8 cellular contexts compared by ENCODE assay signal in the genomic region with DNA sequence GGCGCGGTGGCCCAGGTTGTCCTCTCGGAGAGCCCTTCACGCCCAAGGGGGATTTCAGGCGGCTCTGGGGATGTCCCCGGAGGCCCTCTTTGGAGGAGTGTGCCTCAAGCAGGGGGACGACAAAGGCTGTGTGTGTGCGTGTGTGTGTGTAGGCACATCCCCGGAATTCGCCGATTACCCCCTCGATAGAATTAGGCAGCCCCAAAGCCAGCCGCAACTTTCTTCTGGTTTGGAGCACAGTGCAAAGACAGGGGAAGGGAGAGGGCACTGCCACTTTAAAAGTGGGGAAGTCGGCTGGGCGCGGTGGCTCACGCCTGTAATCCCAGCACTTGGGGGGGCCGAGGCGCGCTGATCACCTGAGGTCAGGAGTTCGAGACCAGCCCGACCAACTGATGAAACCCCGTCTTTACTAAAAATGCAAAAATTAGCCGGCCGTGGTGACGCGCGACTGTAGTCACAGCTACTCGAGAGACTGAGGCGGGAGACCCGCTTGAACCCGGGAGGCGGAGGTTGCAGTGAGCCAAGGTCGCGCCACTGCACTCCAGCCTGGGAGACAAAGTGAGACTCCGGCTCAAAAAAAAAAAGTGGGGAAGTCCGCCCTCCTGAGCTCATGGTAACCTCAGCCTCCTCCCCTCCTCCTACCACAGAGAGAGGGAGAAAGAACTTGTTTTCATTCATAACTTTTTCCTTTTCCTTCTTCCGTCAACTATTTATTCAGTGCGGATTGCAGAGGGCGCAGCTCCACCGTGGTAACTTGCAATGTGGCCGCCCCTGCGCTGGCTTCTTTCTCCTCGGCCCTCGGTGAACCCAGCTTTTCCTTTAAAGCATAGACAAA. TPM values are rescaled to one million over a fixed set of nuclear protein-coding genes. Genes with fewer than 3 reads are reported as not detected.
DNase-seq lines count a peak whose midpoint lies in the region; ATAC-seq, FAIRE-seq and TF ChIP-seq lines count a peak whose summit lies in the region.

No MANE protein-coding gene starts in this region.

- CTCF ChIA-PET in A673 (lab: Charles Lee) = interaction anchor here (0.5 to 0.7 kb wide), 2 partner anchors 32 to 276 kb away, joined by 3 to 4 read pairs; no protein-coding TSS in a partner anchor
- CTCF ChIA-PET in PC-3 (lab: Charles Lee) = no interaction called here

- H3K9me2 ChIP-seq in PC-3 (replicated peaks; ENCODE audit: low read length) = no peaks in the 10 kb centered on the region

- H3K36me3 ChIP-seq in A673 (ENCODE audit: insufficient read depth, low read length, poor library complexity, severe bottlenecking) (peaks cover 5% of the 10 kb centered on the region), PC-3 (ENCODE audit: low read depth, low read length) (peaks cover 40% of the 10 kb centered on the region), neural progenitor cell (peaks cover 15% of the 10 kb centered on the region), tibial artery (peaks cover 19 to 29% (median 21%) of the 10 kb centered on the region in 3 donors)

- peaks cover 18% of the 10 kb centered on the region; the same call in 1 of the 2 replicates for H4K20me1 ChIP-seq in PC-3 (ENCODE audit: low read length)
- peaks cover 47% of the 10 kb centered on the region for H4K20me1 ChIP-seq in neural progenitor cell (ENCODE audit: low read depth)

- H3K4me1 Mint-ChIP-seq in neural progenitor cell = peaks cover 36% of the 10 kb centered on the region

- TF ChIP-seq CTCF in A673 (conservative IDR thresholded peaks at IDR 0.05; ENCODE audit: low read depth, low read length) (peak; percentile 46), PC-3 (conservative IDR thresholded peaks at IDR 0.05; ENCODE audit: low read depth, low read length) (peak; percentile 45; the same call in 1 of the 2 replicates), neural progenitor cell (IDR thresholded peaks at IDR 0.05) (peak; percentile 33), tibial artery (IDR thresholded peaks at IDR 0.05) (no peak)

- no peaks in the 10 kb centered on the region for H3K9me3 ChIP-seq in A673 (ENCODE audit: low read depth, low read length, poor library complexity, severe bottlenecking)
- no peaks in the 10 kb centered on the region for H3K9me3 ChIP-seq in PC-3 (ENCODE audit: low read length)
- H3K9me3 ChIP-seq in neural progenitor cell (ENCODE audit: low read depth) = no peaks in the 10 kb centered on the region
- no peaks in the 10 kb centered on the region for H3K9me3 ChIP-seq in tibial artery

- peaks cover 44% of the 10 kb centered on the region for H3K36me3 Mint-ChIP-seq in neural progenitor cell

- intact Hi-C loops in A673 (cut with micrococcal nuclease; ENCODE audit: unreplicated experiment) (loop anchor here (2.0 to 10.0 kb wide), 6 partner anchors 108 to 866 kb away; no protein-coding TSS in a partner anchor), PC-3 (cut with micrococcal nuclease) (loop anchor here (2.0 to 5.0 kb wide), 3 partner anchors 166 to 714 kb away; no protein-coding TSS in a partner anchor), tibial artery (cut with DNase I; ENCODE audit: low total_unique reads) (loop anchor here (2.0 to 10.0 kb wide), 4 partner anchors 156 to 806 kb away; no protein-coding TSS in a partner anchor)

- peak overlapping the region; percentile 70 for H2AFZ ChIP-seq in PC-3 (ENCODE audit: low read length)
- H2AFZ ChIP-seq in neural progenitor cell (replicated peaks) = peak overlapping the region; percentile 29

- H3K4me3 ChIP-seq in A673 (ENCODE audit: low read depth, low read length, poor library complexity, severe bottlenecking) = peak overlapping the region; percentile 76
- peak overlapping the region; percentile 83 for H3K4me3 ChIP-seq in PC-3 (ENCODE audit: low read length)
- H3K4me3 ChIP-seq in neural progenitor cell = peak overlapping the region; percentile 75
- H3K4me3 ChIP-seq in tibial artery = peak overlapping the region; percentile 89 to 93

- peaks cover 2% of the 10 kb centered on the region for H3K9me3 Mint-ChIP-seq in neural progenitor cell

- H3K4me1 ChIP-seq in A673 (ENCODE audit: insufficient read depth, low read length, poor library complexity, severe bottlenecking) = peaks cover 6% of the 10 kb centered on the region
- H3K4me1 ChIP-seq in PC-3 (ENCODE audit: insufficient read depth, low read length) = peaks cover 26% of the 10 kb centered on the region
- peaks cover 39% of the 10 kb centered on the region for H3K4me1 ChIP-seq in neural progenitor cell
- peaks cover 0 to 44% (median 11%) of the 10 kb centered on the region in 4 donors for H3K4me1 ChIP-seq in tibial artery

- FAIRE-seq in GM18507 (lab: Jason Lieb, UNC) = peak; percentile 79

- peak overlapping the region; percentile 99 for H3K27ac Mint-ChIP-seq in neural progenitor cell

- peak overlapping the region; percentile 39 for H3K27ac ChIP-seq in A673 (ENCODE audit: low read depth, low read length, poor library complexity, severe bottlenecking)
- H3K27ac ChIP-seq in PC-3 (ENCODE audit: low read length) = peak overlapping the region; percentile 72
- H3K27ac ChIP-seq in neural progenitor cell = peak overlapping the region; percentile 19
- H3K27ac ChIP-seq in tibial artery = peak overlapping the region; percentile 89

- BruUV-seq in A673 (replicated peaks; lab: Mats Ljungman, UMichigan) (no TSS peak), PC-3 (replicated peaks; lab: Mats Ljungman, UMichigan) (TSS peak; percentile 59)

- H3K79me2 ChIP-seq in PC-3 (ENCODE audit: low read length) (peaks cover 73% of the 10 kb centered on the region), neural progenitor cell (ENCODE audit: low read depth) (peaks cover 74% of the 10 kb centered on the region)

- POLR2A ChIA-PET in A673 (lab: Charles Lee; ENCODE audit: low non-redundant PET) (no interaction called here), PC-3 (lab: Charles Lee; ENCODE audit: unreplicated experiment) (interaction anchor here (0.6 kb wide), 1 partner anchor 244 kb away, joined by 5 read pairs; no protein-coding TSS in a partner anchor)

- DNase-seq in A673 (ENCODE audit: low spot score) = peak; percentile 77
- DNase-seq in GM18507 (ENCODE audit: extremely low spot score, insufficient read length, low read depth) = no peak
- peak; percentile 57 for DNase-seq in PC-3
- DNase-seq in activated effector memory CD4-positive, alpha-beta T cell treated with anti-CD3 and anti-CD28 coated beads, Interleukin-2, amount 50 U/mL, for 16 hours = peak; percentile 79
- DNase-seq in fibroblast of peridontal ligament (ENCODE audit: extremely low read depth) = peak; percentile 81
- peak; percentile 79 for DNase-seq in neural progenitor cell (ENCODE audit: low spot score)
- peak; percentile 63 to 81 for DNase-seq in tibial artery

- peak overlapping the region; percentile 86 for H3K4me2 ChIP-seq in PC-3 (ENCODE audit: low read length)
- peak overlapping the region; percentile 86 for H3K4me2 ChIP-seq in neural progenitor cell

- H3K9ac ChIP-seq in PC-3 (ENCODE audit: low read length) (peak overlapping the region; percentile 92), neural progenitor cell (peak overlapping the region; percentile 28)

- H3F3A ChIP-seq in PC-3 (ENCODE audit: low read length, unreplicated experiment) (no peaks in the 10 kb centered on the region), neural progenitor cell (ENCODE audit: low read depth) (peaks cover 28% of the 10 kb centered on the region)

- peak overlapping the region; percentile 99 for H3K4me3 Mint-ChIP-seq in neural progenitor cell

- H3K27me3 ChIP-seq in A673 (replicated peaks; ENCODE audit: insufficient read depth, low read depth, low read length, poor library complexity) (no peaks in the 10 kb centered on the region), PC-3 (ENCODE audit: low read length) (no peaks in the 10 kb centered on the region), neural progenitor cell (no peaks in the 10 kb centered on the region), tibial artery (no peaks in the 10 kb centered on the region)

- H3K27me3 Mint-ChIP-seq in neural progenitor cell (ENCODE audit: insufficient read depth, low read depth) = peaks cover 11% of the 10 kb centered on the region

- ATAC-seq in HG03064 (IDR thresholded peaks at IDR 0.05; ENCODE audit: low read depth, unreplicated experiment) = peak; percentile 24
- ATAC-seq in PC-3 = peak; percentile 28

RNA-seq across cellular contexts. Expression of a gene that starts 2.4 kb away (rescaled TPM):
- total RNA-seq in A673 (2021) (6.0 and 6.8 TPM in 2 replicates), PC-3 (2014; rRNA removed) (26.4 and 30.6 TPM in 2 replicates), neural progenitor cell (ENCODE audit: low replicate concordance) (35.9 and 50.8 TPM in 2 replicates)

Comparison
In these comparisons a context has a peak if more than half of its experiments do, and no peak if none do; other contexts are left out.
1. H3K27ac ChIP-seq: peak in every context shown above with its lines; median percentile 89 in tibial artery; 72 in PC-3; 39 in A673; 19 in neural progenitor cell.
2. CTCF ChIP-seq: peak in A673 (single experiment), PC-3 (single experiment) and neural progenitor cell (single experiment); none in tibial artery (0 of 2).
3. Peak in every context shown above with its lines, with median percentiles within 50 percentile points of each other: H3K4me3 ChIP-seq.